In genomic region chr14:100291305-100292075, GRCh38 we compare ENCODE assay signal across 23 cellular contexts. TPM values are rescaled to one million over a fixed set of nuclear protein-coding genes. Genes with fewer than 3 reads are reported as not detected.
A peak's percentile ranks its signal among the peaks of the same experiment; 100 is the strongest.
DNase-seq lines count a peak whose midpoint lies in the region; TF ChIP-seq lines count a peak whose summit lies in the region.
"Had no signal": no experiment of that assay in that cellular context is flagged by ENCODE, and none has a peak within 500 bp of the region (broad histone marks: within the 10 kb centered on the region; RNA-seq: fewer than 3 reads in every experiment).

No MANE protein-coding gene starts in this region.

- H3K18ac ChIP-seq in H9 (ENCODE audit: insufficient read length, low read depth, low read length), result no peak overlapping the region

- H2BK20ac ChIP-seq in H9 (ENCODE audit: low read depth, low read length, poor library complexity, severe bottlenecking), result no peak overlapping the region

- H3K4me1 Mint-ChIP-seq in endodermal cell (no peaks in the 10 kb centered on the region), H9 (peaks cover 11 to 21% of the 10 kb centered on the region in 2 experiments)
- H3K4me1 Mint-ChIP-seq: activated CD8-positive, alpha-beta memory T cell treated with anti-CD3 and anti-CD28 coated beads, Interleukin-2, amount 10 ng/mL, durations not matched to agents 7 days and 5 days; CD8-positive, alpha-beta memory T cell; mesothelial cell of epicardium; T-cell had no signal

- no peak overlapping the region for H4K5ac ChIP-seq in H9 (ENCODE audit: insufficient read length, low read depth, low read length)

- H3K9me3 Mint-ChIP-seq in endodermal cell (no peaks in the 10 kb centered on the region), H9 (no peaks in the 10 kb centered on the region)
- H3K9me3 Mint-ChIP-seq: CD8-positive, alpha-beta memory T cell; mesothelial cell of epicardium; natural killer cell treated with Interleukin-12 subunit alpha and Interleukin-12 subunit beta and Interleukin-15 and Interleukin-18, amount 100 ng/mL, for 72 hours; stimulated activated naive B cell treated with anti-CD40 and anti-IgM and Interleukin-4, amounts not matched to agents 10 μg/mL and 1 μg/mL and 100 μg/mL, for 72 hours; T-cell had no signal

- H3K23me2 ChIP-seq in H9 (ENCODE audit: insufficient read length, low read depth, low read length, poor library complexity, severe bottlenecking), result no peaks in the 10 kb centered on the region

- H3K27ac ChIP-seq in BLaER1 (peak overlapping the region; percentile 90), endodermal cell (ENCODE audit: low read depth, low read length) (no peak overlapping the region), H9 (ENCODE audit: insufficient read length, low read depth, low read length) (no peak overlapping the region)
- H3K27ac ChIP-seq: prostate gland, skin epidermis had no signal

- H2AFZ ChIP-seq in H9 (ENCODE audit: low read length), result no peak overlapping the region

- no peak overlapping the region for H3K14ac ChIP-seq in H9 (ENCODE audit: insufficient read depth, low read length)

- H3K56ac ChIP-seq in H9 (ENCODE audit: insufficient read length, low read depth, low read length), result no peak overlapping the region

- no peak overlapping the region for H3K27ac Mint-ChIP-seq in endodermal cell
- H3K27ac Mint-ChIP-seq in H9, result 0 out of 7 replicates have a peak overlapping the region, but pooled peaks of 1 of the 3 experiments have one; percentile 34
- H3K27ac Mint-ChIP-seq: activated CD8-positive, alpha-beta memory T cell treated with anti-CD3 and anti-CD28 coated beads, Interleukin-2, amount 10 ng/mL, durations not matched to agents 7 days and 5 days; CD8-positive, alpha-beta memory T cell; mesothelial cell of epicardium; natural killer cell treated with Interleukin-12 subunit alpha and Interleukin-12 subunit beta and Interleukin-15 and Interleukin-18, amount 100 ng/mL, for 72 hours; stimulated activated naive B cell treated with anti-CD40 and anti-IgM and Interleukin-4, amounts not matched to agents 10 μg/mL and 1 μg/mL and 100 μg/mL, for 72 hours had no signal

- no peak overlapping the region for H2AK5ac ChIP-seq in H9 (ENCODE audit: insufficient read length, low read length)

- H3K36me3 Mint-ChIP-seq in endodermal cell (ENCODE audit: low read depth), result peaks cover 29% of the 10 kb centered on the region
- H3K36me3 Mint-ChIP-seq in H9 (ENCODE audit: insufficient read depth in 1 of 3, low read depth in 3 of 3), result peaks cover 9 to 54% (median 51%) of the 10 kb centered on the region in 3 experiments; a peak in 6 of 7 replicates
- H3K36me3 Mint-ChIP-seq: activated CD8-positive, alpha-beta memory T cell treated with anti-CD3 and anti-CD28 coated beads, Interleukin-2, amount 10 ng/mL, durations not matched to agents 7 days and 5 days; natural killer cell treated with Interleukin-12 subunit alpha and Interleukin-12 subunit beta and Interleukin-15 and Interleukin-18, amount 100 ng/mL, for 72 hours; T-cell had no signal

- 94 to 98% methylated on average over 7 to 13 of the region's 13 CpGs for WGBS in endodermal cell (ENCODE audit: insufficient coverage in 1 of 2, insufficient read length in 1 of 2), 2 experiments
- no CpG with 5 or more reads among the region's 13 CpGs for whole genome bisulfite sequencing in H9 (ENCODE audit: extremely low coverage, insufficient read length, low lambda C conversion rate)

- H3K4me3 Mint-ChIP-seq in endodermal cell (no peak overlapping the region), H9 (no peak overlapping the region)
- H3K4me3 Mint-ChIP-seq: activated CD8-positive, alpha-beta memory T cell treated with anti-CD3 and anti-CD28 coated beads, Interleukin-2, amount 10 ng/mL, durations not matched to agents 7 days and 5 days; CD8-positive, alpha-beta memory T cell; mesothelial cell of epicardium; natural killer cell treated with Interleukin-12 subunit alpha and Interleukin-12 subunit beta and Interleukin-15 and Interleukin-18, amount 100 ng/mL, for 72 hours; stimulated activated naive B cell treated with anti-CD40 and anti-IgM and Interleukin-4, amounts not matched to agents 10 μg/mL and 1 μg/mL and 100 μg/mL, for 72 hours; T-cell had no signal

- H2BK5ac ChIP-seq in H9 (ENCODE audit: insufficient read length, low read length), result no peak overlapping the region

- H3K4me3 ChIP-seq in BLaER1, result peak overlapping the region; percentile 39; the same call in 1 of the 2 replicates
- H3K4me3 ChIP-seq in endodermal cell (ENCODE audit: low read length), result no peak overlapping the region
- H3K4me3 ChIP-seq: GM12878, prostate gland, skin epidermis had no signal

- peak overlapping the region; percentile 96 for H3K4me2 ChIP-seq in BLaER1
- H3K4me2 ChIP-seq in H9 (ENCODE audit: insufficient read depth, insufficient read length, low read length), result no peak overlapping the region

- H3K23ac ChIP-seq in H9 (ENCODE audit: insufficient read length, low read depth, low read length), result no peak overlapping the region

- peaks cover 83% of the 10 kb centered on the region for H4K20me1 ChIP-seq in BLaER1
- no peaks in the 10 kb centered on the region for H4K20me1 ChIP-seq in H9 (ENCODE audit: control insufficient read depth, insufficient read depth, insufficient read length)

- no peak overlapping the region for H2BK12ac ChIP-seq in H9 (ENCODE audit: insufficient read length, low read depth, low read length)

- H3K9me3 ChIP-seq in BLaER1 (no peaks in the 10 kb centered on the region), endodermal cell (ENCODE audit: control insufficient read depth, low read length) (no peaks in the 10 kb centered on the region), H9 (ENCODE audit: control insufficient read depth, low read depth, low read length) (no peaks in the 10 kb centered on the region)
- H3K9me3 ChIP-seq: prostate gland had no signal

- H4K91ac ChIP-seq in H9 (ENCODE audit: insufficient read length, low read depth, low read length), result no peak overlapping the region

- H3K36me3 ChIP-seq in BLaER1, result peaks cover 43% of the 10 kb centered on the region
- H3K36me3 ChIP-seq in endodermal cell (ENCODE audit: control insufficient read depth, insufficient read depth, low read length), result peaks cover 34% of the 10 kb centered on the region

- no peaks in the 10 kb centered on the region for H3K79me2 ChIP-seq in H9 (ENCODE audit: insufficient read depth, low read length)

- no peak overlapping the region for H4K8ac ChIP-seq in H9 (replicated peaks; ENCODE audit: insufficient read length, low read depth, low read length)

- H3T11ph ChIP-seq in H9 (ENCODE audit: low read length), result no peak overlapping the region

- H3K27me3 Mint-ChIP-seq in endodermal cell (ENCODE audit: insufficient read depth), result no peaks in the 10 kb centered on the region
- no peaks in the 10 kb centered on the region for H3K27me3 Mint-ChIP-seq in H9 (ENCODE audit: low read depth)
- H3K27me3 Mint-ChIP-seq: activated CD8-positive, alpha-beta memory T cell treated with anti-CD3 and anti-CD28 coated beads, Interleukin-2, amount 10 ng/mL, durations not matched to agents 7 days and 5 days; CD8-positive, alpha-beta memory T cell; natural killer cell treated with Interleukin-12 subunit alpha and Interleukin-12 subunit beta and Interleukin-15 and Interleukin-18, amount 100 ng/mL, for 72 hours; stimulated activated naive B cell treated with anti-CD40 and anti-IgM and Interleukin-4, amounts not matched to agents 10 μg/mL and 1 μg/mL and 100 μg/mL, for 72 hours; T-cell had no signal

- H3K9ac ChIP-seq in BLaER1, result peak overlapping the region; percentile 77
- no peak overlapping the region for H3K9ac ChIP-seq in endodermal cell (ENCODE audit: extremely low read depth, low read length, poor library complexity, severe bottlenecking)
- no peak overlapping the region for H3K9ac ChIP-seq in H9 (ENCODE audit: extremely low read depth, insufficient read length, low read length)

- no peaks in the 10 kb centered on the region for H3K27me3 ChIP-seq in BLaER1
- no peaks in the 10 kb centered on the region for H3K27me3 ChIP-seq in endodermal cell (ENCODE audit: control insufficient read depth, insufficient read depth, low read length, poor library complexity, severe bottlenecking)
- H3K27me3 ChIP-seq in H9 (ENCODE audit: insufficient read depth, low read length), result no peaks in the 10 kb centered on the region

- no peaks in the 10 kb centered on the region for H3K79me1 ChIP-seq in H9 (ENCODE audit: insufficient read depth, low read depth, low read length, poor library complexity, severe bottlenecking)

- no peak for TF ChIP-seq CTCF in GM13977 (IDR thresholded peaks at IDR 0.05; ENCODE audit: extremely low read depth, insufficient read depth, missing control alignments)
- TF ChIP-seq CTCF in endodermal cell (conservative IDR thresholded peaks at IDR 0.05), result no peak
- TF ChIP-seq CTCF in H9 (conservative IDR thresholded peaks at IDR 0.05), result no peak

- no peak overlapping the region for H3K4ac ChIP-seq in H9 (ENCODE audit: low read depth, low read length)

- peak; percentile 18 for DNase-seq in GM13977 (ENCODE audit: low spot score)
- DNase-seq in endodermal cell, result peak; percentile 42
- DNase-seq in posterior vena cava (ENCODE audit: low spot score), result peak; percentile 42
- DNase-seq in NCI-H524 treated with DMSO at 0.1 percent for 48 hours (lab: John Stamatoyannopoulos, UW), result no peak
- no peak for DNase-seq in H9
- no peak for DNase-seq in AML-193 (lab: John Stamatoyannopoulos, UW)
- no peak for DNase-seq in stimulated activated CD4-positive, alpha-beta T cell treated with anti-CD3 and anti-CD28 coated beads, Interleukin-2, amount 100 ng/mL, for 24 hours
- DNase-seq: activated CD4-positive, alpha-beta T cell treated with anti-CD3 and anti-CD28 coated beads for 48 hours; activated CD8-positive, alpha-beta memory T cell treated with anti-CD3 and anti-CD28 coated beads, Interleukin-2, amount 10 ng/mL, durations not matched to agents 7 days and 5 days; cortex of kidney; NCI-H1092; NCI-H2081 treated with DMSO at 0.1 percent for 48 hours; OCI-M1; SHP77 treated with DMSO at 0.1 percent for 48 hours; stimulated activated naive B cell treated with anti-CD40 and anti-IgM and Interleukin-4, amounts not matched to agents 10 μg/mL and 1 μg/mL and 100 μg/mL, for 72 hours; T-cell had no signal

- no peak overlapping the region for H2BK15ac ChIP-seq in H9 (ENCODE audit: low read depth, low read length)

- intact Hi-C loops in posterior vena cava (cut with DNase I), result no loop called here

- in situ Hi-C loops in GM13977 (cut with MboI; ENCODE audit: low pct_unique_long_range_greater_than_20kb, low sequenced_read_pairs, unreplicated experiment), result no loop called here

- H3K4me1 ChIP-seq in BLaER1 (peaks cover 100% of the 10 kb centered on the region), endodermal cell (ENCODE audit: control insufficient read depth, insufficient read depth, low read length) (peaks cover 4% of the 10 kb centered on the region), H9 (ENCODE audit: insufficient read depth, low read length) (no peaks in the 10 kb centered on the region)
- H3K4me1 ChIP-seq: prostate gland had no signal

- no peak overlapping the region for H2BK120ac ChIP-seq in H9 (ENCODE audit: low read depth, low read length, poor library complexity, severe bottlenecking)

RNA-seq across cellular contexts. Expression of gene SLC25A29, which starts 14.8 kb away (rescaled TPM):
- 100 to 1,000 TPM; 234 to 263 TPM for total RNA-seq in endodermal cell
- polyA plus RNA-seq in endodermal cell (2013, experiment 1 of 2), result 114 TPM
- 95.7 TPM for polyA plus RNA-seq in endodermal cell (2013, experiment 2 of 2)
- total RNA-seq in posterior vena cava, result 10 to 100 TPM; 23.6 to 27.4 TPM
- 161 and 175 TPM in 2 replicates for total RNA-seq in H9 (2021)

RNA-seq across cellular contexts. Expression of gene SLC25A47, which starts 31.6 kb away (rescaled TPM):
- not detected for total RNA-seq in endodermal cell
- not detected for polyA plus RNA-seq in endodermal cell (2013, experiment 1 of 2)
- not detected for polyA plus RNA-seq in endodermal cell (2013, experiment 2 of 2)
- total RNA-seq in posterior vena cava, result not detected
- total RNA-seq in H9 (2021), result 0.13 TPM in 1 of 2 replicates, not detected in the other
- total RNA-seq: activated CD8-positive, alpha-beta memory T cell treated with anti-CD3 and anti-CD28 coated beads, Interleukin-2, amount 10 ng/mL, durations not matched to agents 7 days and 5 days; CD8-positive, alpha-beta memory T cell; GM12878; mesothelial cell of epicardium; natural killer cell treated with Interleukin-12 subunit alpha and Interleukin-12 subunit beta and Interleukin-15 and Interleukin-18, amount 100 ng/mL, for 72 hours had no signal
- polyA plus RNA-seq: CD8-positive, alpha-beta memory T cell had no signal

RNA-seq across cellular contexts. Expression of gene YY1, which starts 52.5 kb away (rescaled TPM):
- total RNA-seq in endodermal cell (100 to 1,000 TPM in 1 of 2 donors, 10 to 100 TPM in 1; 94.8 to 103 TPM), posterior vena cava (10 to 100 TPM; 41.4 to 46.2 TPM), H9 (2021) (103 and 106 TPM in 2 replicates)
- polyA plus RNA-seq in endodermal cell (2013, experiment 1 of 2), result 84.2 TPM
- 82.6 TPM for polyA plus RNA-seq in endodermal cell (2013, experiment 2 of 2)

Comparison
In these comparisons a context has a peak if more than half of its experiments do, and no peak if none do; other contexts are left out.
1. DNase-seq: peak in GM13977 (single experiment), endodermal cell (single experiment) and posterior vena cava (single experiment); none in NCI-H524 treated with DMSO at 0.1 percent for 48 hours (single experiment), H9 (single experiment), AML-193 (0 of 2) and stimulated activated CD4-positive, alpha-beta T cell treated with anti-CD3 and anti-CD28 coated beads, Interleukin-2, amount 100 ng/mL, for 24 hours (0 of 2).